Comparison of ENCODE assay signal across 8 cellular contexts in the genomic region with DNA sequence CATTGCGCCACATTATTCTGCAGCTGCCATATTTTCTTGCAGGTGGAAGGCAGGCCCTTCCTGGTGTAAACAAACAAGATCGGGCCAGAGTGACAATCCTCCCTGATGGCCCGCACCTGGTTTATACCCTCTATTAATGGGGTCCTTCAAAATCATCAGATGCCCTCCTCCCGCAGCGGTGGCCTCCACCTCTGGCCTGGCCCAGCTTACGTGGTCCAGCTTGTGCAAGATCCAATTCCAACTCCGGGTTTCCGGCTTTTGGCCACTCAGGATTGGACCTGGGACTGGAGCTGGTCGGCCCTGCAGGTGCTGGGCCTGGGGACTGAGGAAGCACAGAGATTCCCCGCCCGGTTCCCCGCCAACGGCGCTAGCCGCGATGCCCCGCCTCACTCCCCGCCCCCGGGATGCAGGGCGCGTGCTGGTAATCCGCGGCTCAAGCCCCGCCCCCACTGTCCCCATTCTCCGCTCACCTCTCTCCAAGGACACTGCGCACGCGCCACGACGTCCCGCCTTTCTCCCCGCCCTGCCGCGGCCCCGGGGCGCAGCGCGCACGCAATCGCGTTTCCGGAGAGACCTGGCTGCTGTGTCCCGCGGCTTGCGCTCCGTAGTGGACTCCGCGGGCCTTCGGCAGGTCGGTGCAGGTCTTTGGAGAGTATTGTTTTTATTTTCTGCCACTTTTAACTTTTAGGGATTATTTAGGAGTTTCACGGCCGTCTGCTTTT. TPM values are rescaled to one million over a fixed set of nuclear protein-coding genes. Genes with fewer than 3 reads are reported as not detected.
DNase-seq lines count a peak whose midpoint lies in the region; ATAC-seq, FAIRE-seq and TF ChIP-seq lines count a peak whose summit lies in the region.

A gene (plus strand): TSS at position 555 of the 722 bp plus-strand sequence. CDS start 1,441 bp downstream, outside the sequence.

- intact Hi-C loops in endothelial cell of umbilical vein (cut with micrococcal nuclease), result loop anchor here (1.0 kb wide), 4 partner anchors 12 to 53 kb away; a partner anchor contains a TSS

- BruUV-seq in endothelial cell of umbilical vein (replicated peaks; lab: Mats Ljungman, UMichigan), result no TSS peak

- DNase-seq in D341Med (ENCODE audit: low spot score) (peak; percentile 100), HuH-7 (ENCODE audit: low spot score) (peak; percentile 90), activated T-cell treated with anti-CD3 and anti-CD28 coated beads for 1 hour (ENCODE audit: low read depth) (peak; percentile 100), endothelial cell of umbilical vein (ENCODE audit: low read depth, low spot score) (peak; percentile 97), middle frontal gyrus (ENCODE audit: extremely low spot score, low spot score) (peak; percentile 94)
- peak; percentile 99 for DNase-seq in stimulated activated CD8-positive, alpha-beta memory T cell treated with anti-CD3 and anti-CD28 coated beads, Interleukin-4, amount 100 ng/mL, for 1 hour (ENCODE audit: low read depth in 2 of 2, low spot score in 1 of 2)

- H3K9me3 ChIP-seq in OCI-LY3 (ENCODE audit: insufficient read depth, low read length), result no peaks in the 10 kb centered on the region
- no peaks in the 10 kb centered on the region for H3K9me3 ChIP-seq in endothelial cell of umbilical vein (replicated peaks; ENCODE audit: control insufficient read depth, insufficient read depth, low read length)

- POLR2A ChIA-PET in endothelial cell of umbilical vein (lab: Charles Lee), result interaction anchor here (0.9 to 1.2 kb wide), 2 partner anchors 25 to 26 kb away, joined by 3 to 4 read pairs; a partner anchor contains a TSS

- H3K4me2 ChIP-seq in OCI-LY3 (ENCODE audit: low read length) (peak within 1 kb of the TSS; percentile 71), endothelial cell of umbilical vein (ENCODE audit: insufficient read depth, low read length) (peak within 1 kb of the TSS; percentile 90)

- TF ChIP-seq CTCF in OCI-LY3 (IDR thresholded peaks at IDR 0.05; ENCODE audit: low read depth, low read length), result no peak
- TF ChIP-seq CTCF in endothelial cell of umbilical vein (IDR thresholded peaks at IDR 0.05; ENCODE audit: extremely low read depth in 1 of 2, insufficient read depth in 1 of 2, low read depth in 1 of 2, low read length in 2 of 2), result no peak

- no peaks in the 10 kb centered on the region for H4K20me1 ChIP-seq in OCI-LY3 (ENCODE audit: insufficient read depth, low read length)
- no peaks in the 10 kb centered on the region for H4K20me1 ChIP-seq in endothelial cell of umbilical vein (replicated peaks; ENCODE audit: control insufficient read depth, extremely low read depth, insufficient read depth, low read length)

- H3K9ac ChIP-seq in OCI-LY3 (ENCODE audit: low read length), result peak within 1 kb of the TSS; percentile 83
- peak within 1 kb of the TSS; percentile 97 for H3K9ac ChIP-seq in endothelial cell of umbilical vein (replicated peaks; ENCODE audit: extremely low read depth, insufficient read depth, low read length)

- peak; percentile 97 for ATAC-seq in GM21515 (IDR thresholded peaks at IDR 0.05; ENCODE audit: unreplicated experiment)

- H3K36me3 ChIP-seq in OCI-LY3 (replicated peaks; ENCODE audit: low read depth, low read length), result no peaks in the 10 kb centered on the region
- no peaks in the 10 kb centered on the region for H3K36me3 ChIP-seq in endothelial cell of umbilical vein (ENCODE audit: control insufficient read depth in 2 of 2, extremely low read depth in 1 of 2, insufficient read depth in 2 of 2, low read length in 2 of 2)

- no peaks in the 10 kb centered on the region for H3K27me3 ChIP-seq in OCI-LY3 (ENCODE audit: low read depth, low read length)
- H3K27me3 ChIP-seq in endothelial cell of umbilical vein (ENCODE audit: control insufficient read depth in 2 of 2, insufficient read depth in 2 of 2, low read length in 2 of 2), result no peaks in the 10 kb centered on the region

- dilution Hi-C loops in endothelial cell of umbilical vein (cut with MboI; ENCODE audit: extremely low pct_ligation_motif_present, low sequenced_read_pairs), result no loop called here

- H3K27ac ChIP-seq in OCI-LY3 (ENCODE audit: low read length) (peak within 1 kb of the TSS; percentile 19; the same call in 1 of the 2 replicates), endothelial cell of umbilical vein (ENCODE audit: insufficient read depth, low read depth, low read length) (peak within 1 kb of the TSS; percentile 81)

- H3K9me1 ChIP-seq in endothelial cell of umbilical vein (replicated peaks; ENCODE audit: control insufficient read depth, extremely low read depth, insufficient read depth, low read length), result no peaks in the 10 kb centered on the region

- CTCF ChIA-PET in endothelial cell of umbilical vein (lab: Charles Lee), result interaction anchor here (1.1 to 1.9 kb wide), 6 partner anchors 12 to 269 kb away, joined by 3 to 13 read pairs (median 4); no protein-coding TSS in a partner anchor

- peak within 1 kb of the TSS; percentile 48; the same call in 1 of the 2 replicates for H2AFZ ChIP-seq in OCI-LY3 (ENCODE audit: low read depth, low read length)
- peak within 1 kb of the TSS; percentile 97 for H2AFZ ChIP-seq in endothelial cell of umbilical vein (ENCODE audit: low read depth, low read length)

- H3K4me3 ChIP-seq in OCI-LY3 (ENCODE audit: low read length) (peak within 1 kb of the TSS; percentile 86), endothelial cell of umbilical vein (replicated peaks in 1 of 3; ENCODE audit: insufficient read depth in 1 of 3, low read depth in 1 of 3, low read length in 3 of 3) (peak within 1 kb of the TSS; percentile 59 to 94 (median 91))

- peaks cover 11% of the 10 kb centered on the region; the same call in 1 of the 2 replicates for H3K4me1 ChIP-seq in OCI-LY3 (ENCODE audit: low read length)
- peaks cover 16% of the 10 kb centered on the region for H3K4me1 ChIP-seq in endothelial cell of umbilical vein (ENCODE audit: control insufficient read depth, extremely low read depth, insufficient read depth, low read length)

- peak; percentile 94 for TF ChIP-seq POLR2A in endothelial cell of umbilical vein (IDR thresholded peaks at IDR 0.05; ENCODE audit: low read depth, low read length)

- H3K79me2 ChIP-seq in OCI-LY3 (ENCODE audit: low read length) (peaks cover 24% of the 10 kb centered on the region), endothelial cell of umbilical vein (ENCODE audit: control insufficient read depth, insufficient read depth, low read length) (peaks cover 20% of the 10 kb centered on the region)

- peak; percentile 97 for FAIRE-seq in endothelial cell of umbilical vein (lab: Jason Lieb, UNC)

TF ChIP-seq in endothelial cell of umbilical vein, 7 proteins besides CTCF, POLR2A, EP300 and RAD21:
- peak; percentile 90 for TF ChIP-seq POLR2AphosphoS5 (IDR thresholded peaks at IDR 0.05; ENCODE audit: insufficient read depth, low read depth, low read length)
- TF ChIP-seq, protein P1, sequence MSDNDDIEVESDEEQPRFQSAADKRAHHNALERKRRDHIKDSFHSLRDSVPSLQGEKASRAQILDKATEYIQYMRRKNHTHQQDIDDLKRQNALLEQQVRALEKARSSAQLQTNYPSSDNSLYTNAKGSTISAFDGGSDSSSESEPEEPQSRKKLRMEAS (IDR thresholded peaks at IDR 0.05; ENCODE audit: insufficient read depth, insufficient read length), result peak; percentile 65
- TF ChIP-seq MYC (IDR thresholded peaks at IDR 0.05; ENCODE audit: low read depth, low read length), result no peak
TF ChIP-seq in endothelial cell of umbilical vein: peak in this region for 2.

RNA-seq across cellular contexts. Expression of the gene that starts here (rescaled TPM):
- total RNA-seq in endothelial cell of umbilical vein, result 54.6 and 58.2 TPM in 2 replicates
- 56.9 and 73.1 TPM in 2 replicates for polyA plus RNA-seq in endothelial cell of umbilical vein
- polyA plus RNA-seq in endothelial cell of umbilical vein (2011; cell fraction: cytosol; rRNA removed), result 61.7 and 64.3 TPM in 2 replicates
- 29.1 and 33.6 TPM in 2 replicates for polyA plus RNA-seq in endothelial cell of umbilical vein (2011; cell fraction: nucleus; rRNA removed)
- 51.1 and 64.9 TPM in 2 replicates for polyA plus RNA-seq in endothelial cell of umbilical vein (2012)
- polyA minus RNA-seq in endothelial cell of umbilical vein, result 39.8 and 44.9 TPM in 2 replicates
- polyA minus RNA-seq in endothelial cell of umbilical vein (2011; cell fraction: cytosol; rRNA and poly(A)+ RNA removed), result 33.9 TPM
- 17.9 and 22.2 TPM in 2 replicates for polyA minus RNA-seq in endothelial cell of umbilical vein (2011; cell fraction: nucleus; rRNA and poly(A)+ RNA removed)

Comparison
In these comparisons a context has a peak if more than half of its experiments do, and no peak if none do; other contexts are left out.
1. Peak in every context shown above with its lines: DNase-seq, ATAC-seq, H3K4me3 ChIP-seq and H3K27ac ChIP-seq.